ENCODE assay signal across 2 cellular contexts in genomic region chr19:45306522-45307027, GRCh38.
TF ChIP-seq lines count a peak whose summit lies in the region.

No MANE protein-coding gene starts in this region.

TF ChIP-seq in GM23338, 12 proteins besides CTCF, POLR2A, EP300 and RAD21:
- TF ChIP-seq CREB1 (CRISPR knock-in tag; IDR thresholded peaks at IDR 0.05; ENCODE audit: low read depth) (no peak), NANOG (IDR thresholded peaks at IDR 0.05; ENCODE audit: borderline replicate concordance) (no peak)
- TF ChIP-seq, protein P1, sequence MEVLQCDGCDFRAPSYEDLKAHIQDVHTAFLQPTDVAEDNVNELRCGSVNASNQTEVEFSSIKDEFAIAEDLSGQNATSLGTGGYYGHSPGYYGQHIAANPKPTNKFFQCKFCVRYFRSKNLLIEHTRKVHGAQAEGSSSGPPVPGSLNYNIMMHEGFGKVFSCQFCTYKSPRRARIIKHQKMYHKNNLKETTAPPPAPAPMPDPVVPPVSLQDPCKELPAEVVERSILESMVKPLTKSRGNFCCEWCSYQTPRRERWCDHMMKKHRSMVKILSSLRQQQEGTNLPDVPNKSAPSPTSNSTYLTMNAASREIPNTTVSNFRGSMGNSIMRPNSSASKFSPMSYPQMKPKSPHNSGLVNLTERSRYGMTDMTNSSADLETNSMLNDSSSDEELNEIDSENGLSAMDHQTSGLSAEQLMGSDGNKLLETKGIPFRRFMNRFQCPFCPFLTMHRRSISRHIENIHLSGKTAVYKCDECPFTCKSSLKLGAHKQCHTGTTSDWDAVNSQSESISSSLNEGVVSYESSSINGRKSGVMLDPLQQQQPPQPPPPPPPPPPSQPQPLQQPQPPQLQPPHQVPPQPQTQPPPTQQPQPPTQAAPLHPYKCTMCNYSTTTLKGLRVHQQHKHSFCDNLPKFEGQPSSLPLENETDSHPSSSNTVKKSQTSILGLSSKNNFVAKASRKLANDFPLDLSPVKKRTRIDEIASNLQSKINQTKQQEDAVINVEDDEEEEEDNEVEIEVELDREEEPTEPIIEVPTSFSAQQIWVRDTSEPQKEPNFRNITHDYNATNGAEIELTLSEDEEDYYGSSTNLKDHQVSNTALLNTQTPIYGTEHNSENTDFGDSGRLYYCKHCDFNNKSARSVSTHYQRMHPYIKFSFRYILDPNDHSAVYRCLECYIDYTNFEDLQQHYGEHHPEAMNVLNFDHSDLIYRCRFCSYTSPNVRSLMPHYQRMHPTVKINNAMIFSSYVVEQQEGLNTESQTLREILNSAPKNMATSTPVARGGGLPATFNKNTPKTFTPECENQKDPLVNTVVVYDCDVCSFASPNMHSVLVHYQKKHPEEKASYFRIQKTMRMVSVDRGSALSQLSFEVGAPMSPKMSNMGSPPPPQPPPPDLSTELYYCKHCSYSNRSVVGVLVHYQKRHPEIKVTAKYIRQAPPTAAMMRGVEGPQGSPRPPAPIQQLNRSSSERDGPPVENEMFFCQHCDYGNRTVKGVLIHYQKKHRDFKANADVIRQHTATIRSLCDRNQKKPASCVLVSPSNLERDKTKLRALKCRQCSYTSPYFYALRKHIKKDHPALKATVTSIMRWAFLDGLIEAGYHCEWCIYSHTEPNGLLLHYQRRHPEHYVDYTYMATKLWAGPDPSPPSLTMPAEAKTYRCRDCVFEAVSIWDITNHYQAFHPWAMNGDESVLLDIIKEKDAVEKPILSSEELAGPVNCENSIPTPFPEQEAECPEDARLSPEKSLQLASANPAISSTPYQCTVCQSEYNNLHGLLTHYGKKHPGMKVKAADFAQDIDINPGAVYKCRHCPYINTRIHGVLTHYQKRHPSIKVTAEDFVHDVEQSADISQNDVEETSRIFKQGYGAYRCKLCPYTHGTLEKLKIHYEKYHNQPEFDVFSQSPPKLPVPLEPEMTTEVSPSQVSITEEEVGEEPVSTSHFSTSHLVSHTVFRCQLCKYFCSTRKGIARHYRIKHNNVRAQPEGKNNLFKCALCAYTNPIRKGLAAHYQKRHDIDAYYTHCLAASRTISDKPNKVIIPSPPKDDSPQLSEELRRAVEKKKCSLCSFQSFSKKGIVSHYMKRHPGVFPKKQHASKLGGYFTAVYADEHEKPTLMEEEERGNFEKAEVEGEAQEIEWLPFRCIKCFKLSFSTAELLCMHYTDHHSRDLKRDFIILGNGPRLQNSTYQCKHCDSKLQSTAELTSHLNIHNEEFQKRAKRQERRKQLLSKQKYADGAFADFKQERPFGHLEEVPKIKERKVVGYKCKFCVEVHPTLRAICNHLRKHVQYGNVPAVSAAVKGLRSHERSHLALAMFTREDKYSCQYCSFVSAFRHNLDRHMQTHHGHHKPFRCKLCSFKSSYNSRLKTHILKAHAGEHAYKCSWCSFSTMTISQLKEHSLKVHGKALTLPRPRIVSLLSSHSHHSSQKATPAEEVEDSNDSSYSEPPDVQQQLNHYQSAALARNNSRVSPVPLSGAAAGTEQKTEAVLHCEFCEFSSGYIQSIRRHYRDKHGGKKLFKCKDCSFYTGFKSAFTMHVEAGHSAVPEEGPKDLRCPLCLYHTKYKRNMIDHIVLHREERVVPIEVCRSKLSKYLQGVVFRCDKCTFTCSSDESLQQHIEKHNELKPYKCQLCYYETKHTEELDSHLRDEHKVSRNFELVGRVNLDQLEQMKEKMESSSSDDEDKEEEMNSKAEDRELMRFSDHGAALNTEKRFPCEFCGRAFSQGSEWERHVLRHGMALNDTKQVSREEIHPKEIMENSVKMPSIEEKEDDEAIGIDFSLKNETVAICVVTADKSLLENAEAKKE (CRISPR knock-in tag; IDR thresholded peaks at IDR 0.05): no peak
TF ChIP-seq in GM23338: peak in this region for 0.

TF ChIP-seq in K562, 482 proteins besides CTCF, POLR2A, EP300 and RAD21:
- TF ChIP-seq BRD9 (IDR thresholded peaks at IDR 0.05; ENCODE audit: low read depth, partially characterized antibody) (no peak), ZNF324 (CRISPR knock-in tag; IDR thresholded peaks at IDR 0.05) (no peak), NFIC (IDR thresholded peaks at IDR 0.05) (peak; percentile 55), ZBTB7A (IDR thresholded peaks at IDR 0.05; ENCODE audit: borderline replicate concordance, control insufficient read depth, low read depth, low read length) (0 out of 2 replicates have a peak, but pooled peaks have one; percentile 18)
- TF ChIP-seq, protein P2, sequence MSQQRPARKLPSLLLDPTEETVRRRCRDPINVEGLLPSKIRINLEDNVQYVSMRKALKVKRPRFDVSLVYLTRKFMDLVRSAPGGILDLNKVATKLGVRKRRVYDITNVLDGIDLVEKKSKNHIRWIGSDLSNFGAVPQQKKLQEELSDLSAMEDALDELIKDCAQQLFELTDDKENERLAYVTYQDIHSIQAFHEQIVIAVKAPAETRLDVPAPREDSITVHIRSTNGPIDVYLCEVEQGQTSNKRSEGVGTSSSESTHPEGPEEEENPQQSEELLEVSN (IDR thresholded peaks at IDR 0.05; ENCODE audit: borderline replicate concordance in 1 of 2, extremely low read depth in 1 of 2, insufficient read depth in 1 of 2, insufficient read length in 1 of 2, low read depth in 1 of 2, low read length in 1 of 2, poor library complexity in 1 of 2, severe bottlenecking in 1 of 2): peak in 1 of 2 experiments; percentile 42
